In genomic region chr2:138059967-138060635, GRCh38 we compare ENCODE assay signal across 1 cellular context.
TF ChIP-seq lines count a peak whose summit lies in the region.

No MANE protein-coding gene starts in this region.

TF ChIP-seq in K562, 482 proteins besides CTCF, POLR2A, EP300 and RAD21 (continued from another document and continues in another):
- TF ChIP-seq PRDM10 (IDR thresholded peaks at IDR 0.05; ENCODE audit: partially characterized antibody) (no peak), MTA2 (IDR thresholded peaks at IDR 0.05; ENCODE audit: low read depth) (peak; percentile 51), EWSR1 (IDR thresholded peaks at IDR 0.05; ENCODE audit: borderline replicate concordance, low read depth, partially characterized antibody) (no peak), MEIS2 (IDR thresholded peaks at IDR 0.05; ENCODE audit: partially characterized antibody) (peak; percentile 99), CTBP1 (IDR thresholded peaks at IDR 0.05; ENCODE audit: borderline replicate concordance) (peak; percentile 90), ATF7 (IDR thresholded peaks at IDR 0.05) (peak; percentile 65), C11orf30 (IDR thresholded peaks at IDR 0.05; ENCODE audit: low read depth) (no peak), NKRF (IDR thresholded peaks at IDR 0.05; ENCODE audit: borderline replicate concordance) (peak; percentile 17; the same call in 1 of the 2 replicates), DLX4 (CRISPR knock-in tag; IDR thresholded peaks at IDR 0.05) (no peak), ZZZ3 (IDR thresholded peaks at IDR 0.05) (no peak), SMARCA4 (IDR thresholded peaks at IDR 0.05) (peak; percentile 91), ARNT (IDR thresholded peaks at IDR 0.05) (peak; percentile 62 to 64; a peak in 2 of 4 replicates), ZNF586 (CRISPR knock-in tag; conservative IDR thresholded peaks at IDR 0.05) (no peak), ZNF143 (CRISPR knock-in tag; IDR thresholded peaks at IDR 0.05) (no peak), ZNF24 (IDR thresholded peaks at IDR 0.05) (no peak), ERF (CRISPR knock-in tag; IDR thresholded peaks at IDR 0.05) (no peak), CUX1 (CRISPR knock-in tag; IDR thresholded peaks at IDR 0.05) (peak; percentile 53; the same call in 1 of the 2 replicates), FOS (IDR thresholded peaks at IDR 0.05; ENCODE audit: extremely low read depth, insufficient read length) (peak; percentile 13), SREBF2 (CRISPR knock-in tag; IDR thresholded peaks at IDR 0.05) (no peak), OTX1 (CRISPR knock-in tag; IDR thresholded peaks at IDR 0.05) (no peak), MTA1 (IDR thresholded peaks at IDR 0.05; ENCODE audit: borderline replicate concordance) (peak; percentile 84), HDAC3 (IDR thresholded peaks at IDR 0.05; ENCODE audit: borderline replicate concordance, partially characterized antibody) (peak; percentile 72), TEAD4 (IDR thresholded peaks at IDR 0.05; ENCODE audit: low read length) (peak; percentile 93), TEAD4 (CRISPR knock-in tag; IDR thresholded peaks at IDR 0.05; ENCODE audit: borderline replicate concordance) (no peak), CBFA2T2 (conservative IDR thresholded peaks at IDR 0.05) (peak; percentile 90), RUNX1 (IDR thresholded peaks at IDR 0.05; ENCODE audit: low read depth) (peak; percentile 38; the same call in 1 of the 2 replicates), RBM39 (optimal IDR thresholded peaks at IDR 0.05; ENCODE audit: low read depth, low read length) (no peak), HDAC2 (IDR thresholded peaks at IDR 0.05) (peak; percentile 94), GABPB1 (CRISPR knock-in tag; IDR thresholded peaks at IDR 0.05) (0 out of 2 replicates have a peak, but pooled peaks have one; percentile 32), NFE2 (IDR thresholded peaks at IDR 0.05; ENCODE audit: low read depth) (peak; percentile 51; the same call in 1 of the 2 replicates), ZNF655 (CRISPR knock-in tag; IDR thresholded peaks at IDR 0.05) (no peak), DIDO1 (tag; IDR thresholded peaks at IDR 0.05; ENCODE audit: low read depth) (no peak), ARID3A (IDR thresholded peaks at IDR 0.05; ENCODE audit: borderline replicate concordance, low read depth, low read length) (peak; percentile 93; the same call in 1 of the 2 replicates), NCOA1 (IDR thresholded peaks at IDR 0.05; ENCODE audit: low read depth) (peak; percentile 56; the same call in 1 of the 2 replicates), CCNT2 (IDR thresholded peaks at IDR 0.05; ENCODE audit: borderline replicate concordance, extremely low read depth, insufficient read length, low read depth, low read length) (peak; percentile 84), JUN (IDR thresholded peaks at IDR 0.05; ENCODE audit: borderline replicate concordance, low read depth, low read length) (peak; percentile 60; the same call in 1 of the 2 replicates), JUN (CRISPR knock-in tag; IDR thresholded peaks at IDR 0.05; ENCODE audit: borderline replicate concordance) (no peak), MYC (IDR thresholded peaks at IDR 0.05; ENCODE audit: low read depth, low read length) (peak; percentile 41; the same call in 1 of the 2 replicates), MYC (CRISPR knock-in tag; IDR thresholded peaks at IDR 0.05; ENCODE audit: borderline replicate concordance, low read depth) (no peak), ZNF197 (CRISPR knock-in tag; IDR thresholded peaks at IDR 0.05; ENCODE audit: low read depth) (no peak), TSC22D4 (tag; IDR thresholded peaks at IDR 0.05) (no peak), KDM1A (IDR thresholded peaks at IDR 0.05) (peak; percentile 98), ARID1B (IDR thresholded peaks at IDR 0.05) (peak; percentile 93), PTTG1 (tag; IDR thresholded peaks at IDR 0.05; ENCODE audit: low read depth) (no peak), MAFF (IDR thresholded peaks at IDR 0.05; ENCODE audit: low read length) (peak; percentile 15; the same call in 1 of the 2 replicates), FOXA3 (CRISPR knock-in tag; conservative IDR thresholded peaks at IDR 0.05 in 1 of 2, IDR thresholded peaks at IDR 0.05 in 1 of 2) (peak in 1 of 2 experiments; percentile 37; a peak in 2 of 4 replicates), MECOM (CRISPR knock-in tag; IDR thresholded peaks at IDR 0.05) (peak; percentile 12; the same call in 1 of the 2 replicates), GATAD2A (IDR thresholded peaks at IDR 0.05) (0 out of 2 replicates have a peak, but pooled peaks have one; percentile 48), CEBPB (tag; IDR thresholded peaks at IDR 0.05) (peak; percentile 85), CBX3 (IDR thresholded peaks at IDR 0.05; ENCODE audit: borderline replicate concordance in 1 of 2, low read length in 2 of 2) (peak in 1 of 2 experiments; percentile 74; a peak in 1 of 3 replicates), HDAC1 (IDR thresholded peaks at IDR 0.05) (peak in 1 of 2 experiments; percentile 91; a peak in 2 of 4 replicates), MBD2 (IDR thresholded peaks at IDR 0.05; ENCODE audit: borderline replicate concordance, low read depth) (peak; percentile 56; the same call in 1 of the 2 replicates), GTF2E2 (tag; IDR thresholded peaks at IDR 0.05) (no peak), BHLHE40 (IDR thresholded peaks at IDR 0.05; ENCODE audit: low read length) (peak; percentile 35; the same call in 1 of the 2 replicates), NELFE (IDR thresholded peaks at IDR 0.05; ENCODE audit: insufficient read depth, insufficient read length) (no peak)
